ENCODE assay signal across 8 cellular contexts in the genomic region with DNA sequence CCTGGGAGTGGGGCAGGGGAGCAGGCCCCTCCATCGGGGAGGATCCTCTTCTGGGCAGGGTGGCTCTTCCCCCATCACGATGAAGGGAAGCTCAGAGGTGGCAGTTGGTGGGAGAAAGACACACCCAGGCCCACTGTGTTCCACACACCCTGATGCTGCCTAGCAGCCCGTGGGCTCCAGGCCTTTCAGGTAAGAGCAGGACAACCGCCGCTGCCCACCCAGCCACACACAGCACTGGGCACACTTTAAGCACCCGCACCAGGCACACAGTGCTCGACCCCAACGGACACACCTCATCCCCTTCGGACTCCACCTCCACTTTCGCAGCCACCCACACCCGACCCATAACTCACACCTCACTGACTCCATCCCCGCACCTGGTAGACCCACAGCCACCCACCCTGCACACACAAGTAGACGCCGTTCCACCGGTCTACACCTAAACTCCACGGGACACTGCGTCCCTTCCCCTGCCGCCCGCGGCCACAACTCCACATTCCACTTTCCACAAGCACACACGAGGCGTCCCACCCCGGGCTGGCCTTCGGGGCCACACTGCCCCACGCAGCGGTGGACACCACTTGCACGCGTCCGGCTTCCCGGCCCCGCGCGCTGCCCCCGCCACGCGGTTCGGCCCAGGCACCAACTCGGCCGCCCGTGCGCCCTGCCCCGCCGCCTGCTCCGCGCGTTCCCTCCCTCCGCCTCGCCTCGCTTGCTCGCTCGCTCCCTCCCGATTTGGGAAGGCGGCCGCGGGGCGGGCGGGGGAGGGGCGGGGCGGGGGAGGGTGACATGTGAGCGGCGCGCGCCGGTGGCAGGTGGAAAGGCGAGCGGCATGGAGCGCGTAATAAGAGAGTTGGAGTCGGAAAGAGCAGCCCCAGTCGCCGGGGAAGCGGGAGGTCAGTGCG. TPM values are rescaled to one million over a fixed set of nuclear protein-coding genes. Genes with fewer than 3 reads are reported as not detected.
DNase-seq lines count a peak whose midpoint lies in the region; ATAC-seq and TF ChIP-seq lines count a peak whose summit lies in the region.

A gene (plus strand): TSS at position 787 of the 905 bp plus-strand sequence. CDS start 307 bp downstream, outside the sequence.

- H3K4me3 ChIP-seq in PC-3 (ENCODE audit: low read length), result peak within 1 kb of the TSS; percentile 67

- H3K4me1 ChIP-seq in PC-3 (ENCODE audit: insufficient read depth, low read length), result peaks cover 10% of the 10 kb centered on the region

- H3K27me3 Mint-ChIP-seq in activated CD4-positive, alpha-beta T cell treated with anti-CD3 and anti-CD28 coated beads for 36 hours, result peaks cover 26% of the 10 kb centered on the region
- H3K27me3 Mint-ChIP-seq in central memory CD8-positive, alpha-beta T cell, result peaks cover 46% of the 10 kb centered on the region

- H3F3A ChIP-seq in PC-3 (ENCODE audit: low read length, unreplicated experiment), result no peaks in the 10 kb centered on the region

- CTCF ChIA-PET in activated CD4-positive, alpha-beta T cell treated with anti-CD3 and anti-CD28 coated beads for 36 hours (lab: Charles Lee), result interaction anchor here (0.8 to 1.0 kb wide), 2 partner anchors 49 to 62 kb away, joined by 4 to 5 read pairs; no protein-coding TSS in a partner anchor
- CTCF ChIA-PET in PC-3 (lab: Charles Lee), result no interaction called here

- no peaks in the 10 kb centered on the region for H3K9me3 ChIP-seq in PC-3 (ENCODE audit: low read length)

- H3K4me3 Mint-ChIP-seq in activated CD4-positive, alpha-beta T cell treated with anti-CD3 and anti-CD28 coated beads for 36 hours, result peak within 1 kb of the TSS; percentile 64
- peak within 1 kb of the TSS; percentile 75 for H3K4me3 Mint-ChIP-seq in central memory CD8-positive, alpha-beta T cell

- POLR2A ChIA-PET in activated CD4-positive, alpha-beta T cell treated with anti-CD3 and anti-CD28 coated beads for 36 hours (lab: Charles Lee), result no interaction called here
- POLR2A ChIA-PET in PC-3 (lab: Charles Lee; ENCODE audit: unreplicated experiment), result no interaction called here

- H3K27ac ChIP-seq in PC-3 (ENCODE audit: low read length), result no peak within 1 kb of the TSS

- H3K36me3 Mint-ChIP-seq in activated CD4-positive, alpha-beta T cell treated with anti-CD3 and anti-CD28 coated beads for 36 hours (ENCODE audit: low read depth), result peaks cover 5% of the 10 kb centered on the region
- peaks cover 2% of the 10 kb centered on the region for H3K36me3 Mint-ChIP-seq in central memory CD8-positive, alpha-beta T cell (ENCODE audit: insufficient read depth)

- peak within 1 kb of the TSS; percentile 84 for H2AFZ ChIP-seq in PC-3 (ENCODE audit: low read length)

- no peaks in the 10 kb centered on the region for H3K9me3 Mint-ChIP-seq in activated CD4-positive, alpha-beta T cell treated with anti-CD3 and anti-CD28 coated beads for 36 hours (ENCODE audit: low read depth)
- H3K9me3 Mint-ChIP-seq in central memory CD8-positive, alpha-beta T cell, result no peaks in the 10 kb centered on the region

- no peaks in the 10 kb centered on the region for H3K79me2 ChIP-seq in PC-3 (ENCODE audit: low read length)

- no peak within 1 kb of the TSS for H3K27ac Mint-ChIP-seq in activated CD4-positive, alpha-beta T cell treated with anti-CD3 and anti-CD28 coated beads for 36 hours
- H3K27ac Mint-ChIP-seq in central memory CD8-positive, alpha-beta T cell (ENCODE audit: low read depth), result no peak within 1 kb of the TSS

- H3K36me3 ChIP-seq in PC-3 (ENCODE audit: low read depth, low read length), result no peaks in the 10 kb centered on the region

- H3K9ac ChIP-seq in PC-3 (ENCODE audit: low read length), result no peak within 1 kb of the TSS

- no peaks in the 10 kb centered on the region for H4K20me1 ChIP-seq in PC-3 (ENCODE audit: low read length)

- peak within 1 kb of the TSS; percentile 96 for H3K4me2 ChIP-seq in PC-3 (ENCODE audit: low read length)

- intact Hi-C loops in activated CD4-positive, alpha-beta T cell treated with anti-CD3 and anti-CD28 coated beads for 36 hours (cut with DNase I, micrococcal nuclease), result loop anchor here in 1 of 2 experiments (10.0 kb wide), 1 partner anchor 172 kb away; no protein-coding TSS in a partner anchor
- intact Hi-C loops in PC-3 (cut with micrococcal nuclease), result no loop called here

- no TSS peak for BruUV-seq in PC-3 (replicated peaks; lab: Mats Ljungman, UMichigan)

- DNase-seq in activated CD4-positive, alpha-beta T cell treated with anti-CD3 and anti-CD28 coated beads for 36 hours, result peak; percentile 48
- DNase-seq in activated CD4-positive, alpha-beta T cell treated with anti-CD3 and anti-CD28 coated beads, Interleukin-2, amount 50 U/mL, for 1 hour, result no peak
- peak; percentile 46 for DNase-seq in PC-3
- DNase-seq in central memory CD8-positive, alpha-beta T cell (ENCODE audit: low spot score in 2 of 2), result no peak
- DNase-seq in left kidney (ENCODE audit: low read depth, low spot score), result peak; percentile 89
- peak; percentile 32 for DNase-seq in stimulated activated naive CD8-positive, alpha-beta T cell treated with anti-CD3 and anti-CD28 coated beads, Interleukin-15, Interleukin-2, amounts not matched to agents 100 U/mL and 50 U/mL, for 24 hours

- H3K27me3 ChIP-seq in PC-3 (ENCODE audit: low read length), result no peaks in the 10 kb centered on the region

- ATAC-seq in activated CD4-positive, alpha-beta T cell treated with anti-CD3 and anti-CD28 coated beads for 36 hours, result peak; percentile 56
- ATAC-seq in PC-3, result peak; percentile 56
- no peak for ATAC-seq in central memory CD8-positive, alpha-beta T cell (replicated peaks; ENCODE audit: extremely low read depth, poor library complexity, severe bottlenecking)
- peak; percentile 17 for ATAC-seq in stimulated activated naive CD8-positive, alpha-beta T cell treated with anti-CD3 and anti-CD28 coated beads, Interleukin-15, Interleukin-2, amounts not matched to agents 100 U/mL and 50 U/mL, for 24 hours
- no peak for ATAC-seq in HG03139 (IDR thresholded peaks at IDR 0.05; ENCODE audit: unreplicated experiment)
- no peak for ATAC-seq in HG03095 (IDR thresholded peaks at IDR 0.05; ENCODE audit: unreplicated experiment)

- no peaks in the 10 kb centered on the region for H3K9me2 ChIP-seq in PC-3 (replicated peaks; ENCODE audit: low read length)

- peaks cover 6% of the 10 kb centered on the region for H3K4me1 Mint-ChIP-seq in activated CD4-positive, alpha-beta T cell treated with anti-CD3 and anti-CD28 coated beads for 36 hours
- peaks cover 11% of the 10 kb centered on the region for H3K4me1 Mint-ChIP-seq in central memory CD8-positive, alpha-beta T cell

- TF ChIP-seq CTCF in PC-3 (conservative IDR thresholded peaks at IDR 0.05; ENCODE audit: low read depth, low read length), result no peak

RNA-seq across cellular contexts. Expression of the gene that starts here (rescaled TPM):
- total RNA-seq in activated CD4-positive, alpha-beta T cell treated with anti-CD3 and anti-CD28 coated beads for 36 hours, result under 1 TPM; 0.43 to 0.58 TPM
- 1.1 and 2.5 TPM in 2 replicates for total RNA-seq in PC-3 (2014; rRNA removed)

Comparison
In these comparisons a context has a peak if more than half of its experiments do, and no peak if none do; other contexts are left out.
1. Peak in DNase-seq and ATAC-seq in activated CD4-positive, alpha-beta T cell treated with anti-CD3 and anti-CD28 coated beads for 36 hours; RNA of the gene not detected or under 1 TPM.
2. ATAC-seq: peak in PC-3 (single experiment) and stimulated activated naive CD8-positive, alpha-beta T cell treated with anti-CD3 and anti-CD28 coated beads, Interleukin-15, Interleukin-2, amounts not matched to agents 100 U/mL and 50 U/mL, for 24 hours (single experiment); none in central memory CD8-positive, alpha-beta T cell (single experiment), HG03139 (single experiment) and HG03095 (single experiment).
3. DNase-seq: peak in PC-3 (single experiment), left kidney (single experiment) and stimulated activated naive CD8-positive, alpha-beta T cell treated with anti-CD3 and anti-CD28 coated beads, Interleukin-15, Interleukin-2, amounts not matched to agents 100 U/mL and 50 U/mL, for 24 hours (single experiment); none in activated CD4-positive, alpha-beta T cell treated with anti-CD3 and anti-CD28 coated beads, Interleukin-2, amount 50 U/mL, for 1 hour (single experiment) and central memory CD8-positive, alpha-beta T cell (0 of 2).